ENCODE assay signal across 17 cellular contexts in the genomic region with DNA sequence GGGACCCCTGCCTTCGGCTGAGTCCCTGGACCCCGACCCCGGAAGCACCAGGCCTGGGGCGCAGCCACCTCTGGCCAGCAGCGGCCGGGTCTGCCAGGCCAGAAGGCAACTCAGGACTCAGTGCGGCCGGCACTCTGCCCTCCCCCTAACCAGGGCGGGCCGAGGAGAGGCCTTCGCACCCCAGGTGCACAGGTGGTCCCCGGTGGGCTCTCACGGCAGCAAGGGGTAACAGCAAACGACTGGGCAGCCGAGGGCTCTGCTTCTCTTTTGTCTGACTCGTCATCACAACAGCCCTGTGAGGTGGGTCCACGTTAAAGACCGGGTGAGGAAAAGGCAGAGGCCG. TPM values are rescaled to one million over a fixed set of nuclear protein-coding genes. Genes with fewer than 3 reads are reported as not detected.
DNase-seq lines count a peak whose midpoint lies in the region; ATAC-seq and TF ChIP-seq lines count a peak whose summit lies in the region.
"Had no signal": no experiment of that assay in that cellular context is flagged by ENCODE, and none has a peak within 500 bp of the region (broad histone marks: within the 10 kb centered on the region; RNA-seq: fewer than 3 reads in every experiment).

No MANE protein-coding gene starts in this region.

- peaks cover 79% of the 10 kb centered on the region for H3K4me1 Mint-ChIP-seq in dendritic cell treated with granulocyte-macrophage colony-stimulating factor and Interleukin-4, amounts not matched to agents 40 ng/mL and 50 ng/mL, for 4 days (ENCODE audit: low read depth)
- peaks cover 49% of the 10 kb centered on the region for H3K4me1 Mint-ChIP-seq in nephron
- H3K4me1 Mint-ChIP-seq in activated naive CD4-positive, alpha-beta T cell treated with anti-CD3 and anti-CD28 coated beads for 36 hours (ENCODE audit: low read depth) = no peaks in the 10 kb centered on the region

- H3K79me1 ChIP-seq in IMR-90 (ENCODE audit: low read depth in 1 of 2, low read length in 2 of 2) = peaks cover 0 to 10% of the 10 kb centered on the region in 2 experiments; a peak in 1 of 4 replicates

- no peak overlapping the region for H3K23ac ChIP-seq in IMR-90 (ENCODE audit: low read depth, low read length)

- TF ChIP-seq RAD21 in IMR-90 (IDR thresholded peaks at IDR 0.05; ENCODE audit: low read length) = no peak

- H2BK120ac ChIP-seq in IMR-90 (ENCODE audit: low read depth, low read length) = no peak overlapping the region

- TF ChIP-seq CTCF in IMR-90 (conservative IDR thresholded peaks at IDR 0.05; ENCODE audit: low read depth, low read length) (no peak), nephron (IDR thresholded peaks at IDR 0.05; ENCODE audit: unreplicated experiment in 3 of 3) (no peak)

- no peaks in the 10 kb centered on the region for H4K20me1 ChIP-seq in IMR-90 (ENCODE audit: insufficient read depth, low read length)

- no peak overlapping the region for H3K27ac ChIP-seq in IMR-90 (ENCODE audit: insufficient read depth, low read length)
- peak overlapping the region; percentile 49 for H3K27ac ChIP-seq in stomach smooth muscle (ENCODE audit: low read length)

- no peak overlapping the region for H4K91ac ChIP-seq in IMR-90 (ENCODE audit: insufficient read depth, low read depth, low read length)

- H4K8ac ChIP-seq in IMR-90 (ENCODE audit: low read depth in 2 of 2, low read length in 2 of 2) = no peak overlapping the region

- H3K9me3 Mint-ChIP-seq in dendritic cell treated with granulocyte-macrophage colony-stimulating factor and Interleukin-4, amounts not matched to agents 40 ng/mL and 50 ng/mL, for 4 days = no peaks in the 10 kb centered on the region
- H3K9me3 Mint-ChIP-seq in nephron = no peaks in the 10 kb centered on the region
- no peaks in the 10 kb centered on the region for H3K9me3 Mint-ChIP-seq in activated naive CD4-positive, alpha-beta T cell treated with anti-CD3 and anti-CD28 coated beads for 36 hours

- H3K9me1 ChIP-seq in IMR-90 (ENCODE audit: insufficient read depth, low read length) = peaks cover 27% of the 10 kb centered on the region

- peak overlapping the region; percentile 92 for H2AK5ac ChIP-seq in IMR-90 (ENCODE audit: low read depth, low read length)

- POLR2A ChIA-PET in IMR-90 (lab: Charles Lee; ENCODE audit: unreplicated experiment) = no interaction called here

- dilution Hi-C loops in IMR-90 (cut with HindIII; ENCODE audit: low sequenced_read_pairs, unreplicated experiment) = no loop called here

- no peak overlapping the region for H3K14ac ChIP-seq in IMR-90 (replicated peaks; ENCODE audit: low read depth, low read length)

- no peaks in the 10 kb centered on the region for H3K27me3 ChIP-seq in IMR-90 (ENCODE audit: control insufficient read depth, insufficient read depth, low read length)
- H3K27me3 ChIP-seq in stomach smooth muscle (ENCODE audit: control insufficient read depth in 1 of 2, insufficient read depth in 2 of 2, low read length in 2 of 2) = no peaks in the 10 kb centered on the region
- H3K27me3 ChIP-seq: colonic mucosa had no signal

- peak overlapping the region; percentile 18 for H2AFZ ChIP-seq in IMR-90 (replicated peaks; ENCODE audit: low read length, poor library complexity)

- no peak overlapping the region for H4K5ac ChIP-seq in IMR-90 (ENCODE audit: low read depth, low read length)

- DNase-seq in IMR-90 = no peak
- DNase-seq in stimulated activated CD4-positive, alpha-beta T cell treated with anti-CD3 and anti-CD28 coated beads, Interleukin-2, amount 100 ng/mL, for 24 hours = no peak
- DNase-seq in UCSD-AML1 (lab: John Stamatoyannopoulos, UW; ENCODE audit: unreplicated experiment) = no peak
- DNase-seq in activated naive CD4-positive, alpha-beta T cell treated with anti-CD3 and anti-CD28 coated beads for 36 hours = no peak
- no peak for DNase-seq in NCI-H345 (lab: John Stamatoyannopoulos, UW)
- DNase-seq: activated CD4-positive, alpha-beta T cell treated with anti-CD3 and anti-CD28 coated beads for 1 hour; colonic mucosa; NCI-H146; NCI-H2171; NCI-H526 treated with DMSO at 0.1 percent for 48 hours; stimulated activated CD4-positive, alpha-beta T cell treated with anti-CD3 and anti-CD28 coated beads, Interleukin-4, amount 100 ng/mL, for 24 hours had no signal

- BruUV-seq in IMR-90 (replicated peaks; lab: Mats Ljungman, UMichigan) = no TSS peak

- H3K4ac ChIP-seq in IMR-90 (ENCODE audit: low read depth, low read length) = peak overlapping the region; percentile 29; the same call in 1 of the 2 replicates

- no peak for TF ChIP-seq POLR2A in IMR-90 (IDR thresholded peaks at IDR 0.05; ENCODE audit: low read depth, low read length)

- H3K27ac Mint-ChIP-seq in dendritic cell treated with granulocyte-macrophage colony-stimulating factor and Interleukin-4, amounts not matched to agents 40 ng/mL and 50 ng/mL, for 4 days = peak overlapping the region; percentile 51
- peak overlapping the region; percentile 87 to 100 (median 96) for H3K27ac Mint-ChIP-seq in nephron
- no peak overlapping the region for H3K27ac Mint-ChIP-seq in activated naive CD4-positive, alpha-beta T cell treated with anti-CD3 and anti-CD28 coated beads for 36 hours

- peaks cover 6% of the 10 kb centered on the region for H3K27me3 Mint-ChIP-seq in dendritic cell treated with granulocyte-macrophage colony-stimulating factor and Interleukin-4, amounts not matched to agents 40 ng/mL and 50 ng/mL, for 4 days
- H3K27me3 Mint-ChIP-seq in nephron (ENCODE audit: low read depth) = no peaks in the 10 kb centered on the region
- no peaks in the 10 kb centered on the region for H3K27me3 Mint-ChIP-seq in activated naive CD4-positive, alpha-beta T cell treated with anti-CD3 and anti-CD28 coated beads for 36 hours (ENCODE audit: low read depth)

- CTCF ChIA-PET in IMR-90 (lab: Yijun Ruan, JAX) = no interaction called here
- CTCF ChIA-PET in activated naive CD4-positive, alpha-beta T cell treated with anti-CD3 and anti-CD28 coated beads for 36 hours (lab: Charles Lee) = no interaction called here

- no peak overlapping the region for H3K4me2 ChIP-seq in IMR-90 (ENCODE audit: low read depth, low read length)

- H2BK5ac ChIP-seq in IMR-90 (ENCODE audit: low read depth, low read length, poor library complexity, severe bottlenecking) = no peak overlapping the region

- peaks cover 26% of the 10 kb centered on the region for H3K4me1 ChIP-seq in IMR-90 (ENCODE audit: control insufficient read depth, insufficient read depth, low read length)
- peaks cover 64% of the 10 kb centered on the region for H3K4me1 ChIP-seq in stomach smooth muscle (ENCODE audit: control insufficient read depth, insufficient read depth, low read length)
- H3K4me1 ChIP-seq: colonic mucosa had no signal

- no peak for ATAC-seq in IMR-90 (ENCODE audit: low read depth)
- ATAC-seq: activated naive CD4-positive, alpha-beta T cell treated with anti-CD3 and anti-CD28 coated beads, Interleukin-2, amount 50 U/mL, for 72 hours had no signal

- in situ Hi-C loops in IMR-90 (cut with MboI; ENCODE audit: low sequenced_read_pairs) = no loop called here

- intact Hi-C loops in IMR-90 (cut with micrococcal nuclease) = no loop called here
- intact Hi-C loops in dendritic cell treated with granulocyte-macrophage colony-stimulating factor and Interleukin-4, amounts not matched to agents 40 ng/mL and 50 ng/mL, for 4 days (cut with micrococcal nuclease) = no loop called here
- intact Hi-C loops in activated naive CD4-positive, alpha-beta T cell treated with anti-CD3 and anti-CD28 coated beads for 36 hours (cut with micrococcal nuclease) = no loop called here

- no peak overlapping the region for H2AK9ac ChIP-seq in IMR-90 (replicated peaks; ENCODE audit: low read depth, low read length, poor library complexity)

- H2BK15ac ChIP-seq in IMR-90 (ENCODE audit: low read depth, low read length) = no peak overlapping the region

- H3K36me3 ChIP-seq in IMR-90 (ENCODE audit: control insufficient read depth, insufficient read depth, low read length) (no peaks in the 10 kb centered on the region), stomach smooth muscle (ENCODE audit: control insufficient read depth in 2 of 2, insufficient read depth in 2 of 2, low read length in 2 of 2) (no peaks in the 10 kb centered on the region)
- H3K36me3 ChIP-seq: colonic mucosa had no signal

- H3K18ac ChIP-seq in IMR-90 (ENCODE audit: low read depth, low read length) = no peak overlapping the region

- peak overlapping the region; percentile 18; the same call in 1 of the 2 replicates for H2BK20ac ChIP-seq in IMR-90 (ENCODE audit: low read depth, low read length)

- no peaks in the 10 kb centered on the region for H3K36me3 Mint-ChIP-seq in dendritic cell treated with granulocyte-macrophage colony-stimulating factor and Interleukin-4, amounts not matched to agents 40 ng/mL and 50 ng/mL, for 4 days (ENCODE audit: low read depth)
- H3K36me3 Mint-ChIP-seq in nephron (ENCODE audit: low read depth) = peaks cover 4% of the 10 kb centered on the region
- no peaks in the 10 kb centered on the region for H3K36me3 Mint-ChIP-seq in activated naive CD4-positive, alpha-beta T cell treated with anti-CD3 and anti-CD28 coated beads for 36 hours (ENCODE audit: low read depth)
- H3K36me3 Mint-ChIP-seq: activated naive CD4-positive, alpha-beta T cell treated with anti-CD3 and anti-CD28 coated beads, Interleukin-2, amount 50 U/mL, for 72 hours had no signal

- WGBS in IMR-90 (ENCODE audit: extremely low coverage in 2 of 2, insufficient read length in 1 of 2), 2 experiments = no CpG with 5 or more reads among the region's 19 CpGs

- H3K9me3 ChIP-seq in IMR-90 (ENCODE audit: control insufficient read depth, insufficient read depth, low read length) (no peaks in the 10 kb centered on the region), stomach smooth muscle (ENCODE audit: control insufficient read depth in 2 of 2, low read length in 2 of 2) (no peaks in the 10 kb centered on the region)
- H3K9me3 ChIP-seq: colonic mucosa had no signal

- H3K4me3 ChIP-seq in IMR-90 (ENCODE audit: insufficient read depth, low read depth, low read length) (no peak overlapping the region), stomach smooth muscle (ENCODE audit: low read length in 2 of 2) (no peak overlapping the region)
- H3K4me3 ChIP-seq: colonic mucosa, lung, skin epidermis had no signal

- H3K56ac ChIP-seq in IMR-90 (ENCODE audit: extremely low read depth, insufficient read depth, low read length) = no peak overlapping the region

- H3K4me3 Mint-ChIP-seq in dendritic cell treated with granulocyte-macrophage colony-stimulating factor and Interleukin-4, amounts not matched to agents 40 ng/mL and 50 ng/mL, for 4 days = no peak overlapping the region
- H3K4me3 Mint-ChIP-seq in nephron = peak overlapping the region in 1 of 3 experiments; percentile 6
- no peak overlapping the region for H3K4me3 Mint-ChIP-seq in activated naive CD4-positive, alpha-beta T cell treated with anti-CD3 and anti-CD28 coated beads for 36 hours

- H3K9ac ChIP-seq in IMR-90 (ENCODE audit: low read depth, low read length) = no peak overlapping the region
- no peak overlapping the region for H3K9ac ChIP-seq in stomach smooth muscle (ENCODE audit: low read length in 2 of 2)

RNA-seq across cellular contexts. Expression of gene NOTCH1, which starts 20.7 kb away (rescaled TPM):
- total RNA-seq in IMR-90 (2012; rRNA removed) = 1.8 and 2.5 TPM in 2 replicates
- 6.0 and 6.9 TPM in 2 replicates for polyA plus RNA-seq in IMR-90 (2012; rRNA removed)
- 4.0 and 8.0 TPM in 2 replicates for polyA plus RNA-seq in IMR-90 (2012; cell fraction: cytosol; rRNA removed)
- polyA plus RNA-seq in IMR-90 (2012; cell fraction: nucleus; rRNA removed; ENCODE audit: low replicate concordance) = 19.2 and 42.7 TPM in 2 replicates
- total RNA-seq in activated naive CD4-positive, alpha-beta T cell treated with anti-CD3 and anti-CD28 coated beads for 36 hours = 10 to 100 TPM; 71.4 to 80.2 TPM

Comparison
In these comparisons a context has a peak if more than half of its experiments do, and no peak if none do; other contexts are left out.
1. RNA of gene NOTCH1, which starts 20.7 kb away (total RNA-seq): 71.4 to 80.2 TPM in activated naive CD4-positive, alpha-beta T cell treated with anti-CD3 and anti-CD28 coated beads for 36 hours; 1.8 to 2.5 TPM in IMR-90; every median in the first group is over 10 times any median in the second.